ENCODE assay signal across 29 cellular contexts in genomic region chr1:28803662-28804061, GRCh38. TPM values are rescaled to one million over a fixed set of nuclear protein-coding genes. Genes with fewer than 3 reads are reported as not detected.
"Had no signal": no experiment of that assay in that cellular context is flagged by ENCODE, and none has a peak within 500 bp of the region (broad histone marks: within the 10 kb centered on the region; RNA-seq: fewer than 3 reads in every experiment).

No MANE protein-coding gene starts in this region.

- H3K4me3 Mint-ChIP-seq: activated CD4-positive, alpha-beta T cell treated with anti-CD3 and anti-CD28 coated beads, Interleukin-2, amount 10 ng/mL, durations not matched to agents 7 days and 5 days; activated CD8-positive, alpha-beta T cell treated with anti-CD3 and anti-CD28 coated beads for 36 hours; activated naive CD8-positive, alpha-beta T cell; activated T-cell treated with anti-CD3 and anti-CD28 coated beads, Interleukin-2, amount 50 U/mL, for 4 hours; activated T-helper 17 cell treated with anti-CD3 and anti-CD28 coated beads, Interleukin-2, amount 50 U/mL, for 72 hours; central memory CD8-positive, alpha-beta T cell had no signal

- H3K4me1 Mint-ChIP-seq: activated T-helper 17 cell treated with anti-CD3 and anti-CD28 coated beads, Interleukin-2, amount 50 U/mL, for 72 hours; central memory CD8-positive, alpha-beta T cell had no signal

- H3K36me3 ChIP-seq: brain microvascular endothelial cell had no signal

- H3K4me3 ChIP-seq: coronary artery had no signal

- H3K36me3 Mint-ChIP-seq: activated naive CD8-positive, alpha-beta T cell had no signal

- DNase-seq: activated CD4-positive, alpha-beta T cell treated with anti-CD3 and anti-CD28 coated beads for 1 hour; activated CD4-positive, alpha-beta T cell treated with anti-CD3 and anti-CD28 coated beads for 4 hours; activated CD4-positive, alpha-beta T cell treated with anti-CD3 and anti-CD28 coated beads, Interleukin-2, amount 10 ng/mL, durations not matched to agents 7 days and 5 days; activated CD4-positive, alpha-beta T cell treated with anti-CD3 and anti-CD28 coated beads, Interleukin-2, amount 50 U/mL, for 4 hours; activated CD8-positive, alpha-beta memory T cell treated with anti-CD3 and anti-CD28 coated beads for 24 hours; activated CD8-positive, alpha-beta T cell treated with anti-CD3 and anti-CD28 coated beads for 36 hours; activated effector memory CD4-positive, alpha-beta T cell treated with Interleukin-2 at 50 U/mL for 16 hours; activated gamma-delta T cell treated with Interleukin-2 at 50 U/mL for 16 hours; activated naive CD4-positive, alpha-beta T cell treated with anti-CD3 and anti-CD28 coated beads, Interleukin-2, amount 50 U/mL, for 16 hours; activated naive CD4-positive, alpha-beta T cell treated with Interleukin-2 at 50 U/mL for 16 hours; activated T-cell treated with anti-CD3 and anti-CD28 coated beads, Interleukin-2, amount 50 U/mL, for 4 hours; amniotic stem cell; anterior cingulate cortex; brain microvascular endothelial cell; dermis blood vessel endothelial cell; effector CD8-positive, alpha-beta T cell; head of caudate nucleus; T-helper 2 cell had no signal

- H3K27ac ChIP-seq: brain microvascular endothelial cell, coronary artery had no signal

- H3K9me3 Mint-ChIP-seq: activated CD4-positive, alpha-beta T cell treated with anti-CD3 and anti-CD28 coated beads, Interleukin-2, amount 10 ng/mL, durations not matched to agents 7 days and 5 days; activated CD8-positive, alpha-beta T cell treated with anti-CD3 and anti-CD28 coated beads for 36 hours; activated T-cell treated with anti-CD3 and anti-CD28 coated beads, Interleukin-2, amount 50 U/mL, for 4 hours; activated T-helper 17 cell treated with anti-CD3 and anti-CD28 coated beads, Interleukin-2, amount 50 U/mL, for 72 hours; central memory CD8-positive, alpha-beta T cell had no signal

- FAIRE-seq: astrocyte, bronchial epithelial cell, frontal cortex had no signal

- ATAC-seq: activated CD8-positive, alpha-beta T cell treated with anti-CD3 and anti-CD28 coated beads for 36 hours; activated T-cell treated with anti-CD3 and anti-CD28 coated beads, Interleukin-2, amount 50 U/mL, for 4 hours; activated T-helper 17 cell treated with anti-CD3 and anti-CD28 coated beads, Interleukin-2, amount 50 U/mL, for 72 hours; esophagus mucosa had no signal

- H3K27me3 ChIP-seq: brain microvascular endothelial cell had no signal

- H3K27ac Mint-ChIP-seq: activated CD4-positive, alpha-beta T cell treated with anti-CD3 and anti-CD28 coated beads, Interleukin-2, amount 10 ng/mL, durations not matched to agents 7 days and 5 days; activated CD8-positive, alpha-beta T cell treated with anti-CD3 and anti-CD28 coated beads for 36 hours; activated naive CD8-positive, alpha-beta T cell; activated T-helper 17 cell treated with anti-CD3 and anti-CD28 coated beads, Interleukin-2, amount 50 U/mL, for 72 hours had no signal

RNA-seq across cellular contexts. Expression of gene OPRD1, which starts 8.3 kb away (rescaled TPM):
- total RNA-seq: activated CD4-positive, alpha-beta T cell treated with anti-CD3 and anti-CD28 coated beads, Interleukin-2, amount 10 ng/mL, durations not matched to agents 7 days and 5 days; activated T-cell treated with anti-CD3 and anti-CD28 coated beads, Interleukin-2, amount 50 U/mL, for 4 hours; activated T-helper 17 cell treated with anti-CD3 and anti-CD28 coated beads, Interleukin-2, amount 50 U/mL, for 72 hours; cardiac septum; epithelial cell of proximal tubule; esophagus mucosa; T-helper 1 cell treated with Interleukin-12 subunit alpha and Interleukin-12 subunit beta and Interleukin-4 antibody, amounts not matched to agents 30 ng/mL and 1 ng/mL, for 36 hours had no signal
